Comparison of ENCODE assay signal across 15 cellular contexts in genomic region chr1:168347630-168348029, GRCh38.
DNase-seq lines count a peak whose midpoint lies in the region; ATAC-seq and TF ChIP-seq lines count a peak whose summit lies in the region.
"Had no signal": no experiment of that assay in that cellular context is flagged by ENCODE, and none has a peak within 500 bp of the region (broad histone marks: within the 10 kb centered on the region; RNA-seq: fewer than 3 reads in every experiment).

No MANE protein-coding gene starts in this region.

- H3K27ac ChIP-seq in HEK293 (ENCODE audit: extremely low read depth, low read depth, low read length) = no peak overlapping the region
- no peak overlapping the region for H3K27ac ChIP-seq in Peyer's patch

- CTCF ChIA-PET in HEK293 (lab: Yijun Ruan, JAX) = interaction anchor here (0.6 kb wide), 1 partner anchor 27 kb away, joined by 4 read pairs; no protein-coding TSS in a partner anchor
- CTCF ChIA-PET in activated CD8-positive, alpha-beta T cell treated with anti-CD3 and anti-CD28 coated beads, Interleukin-2, amount 10 ng/mL, durations not matched to agents 7 days and 5 days (lab: Charles Lee) = interaction anchor here (0.8 to 3.9 kb wide), 7 partner anchors 13 to 1199 kb away, joined by 3 to 39 read pairs (median 3); no protein-coding TSS in a partner anchor

- H3K9me3 ChIP-seq in HEK293 (ENCODE audit: control insufficient read depth, insufficient read depth, low read depth, low read length) (no peaks in the 10 kb centered on the region), Peyer's patch (no peaks in the 10 kb centered on the region)

- H3K4me3 Mint-ChIP-seq in T-helper 2 cell treated with Interferon-gamma antibody and Interleukin-4, amounts not matched to agents 5 μg/mL and 100 μg/mL, for 36 hours = peak overlapping the region; percentile 80
- peak overlapping the region; percentile 82 for H3K4me3 Mint-ChIP-seq in activated CD8-positive, alpha-beta T cell treated with anti-CD3 and anti-CD28 coated beads, Interleukin-2, amount 10 ng/mL, durations not matched to agents 7 days and 5 days
- peak overlapping the region; percentile 79 to 95 (median 91) for H3K4me3 Mint-ChIP-seq in naive B cell

- peaks cover 49% of the 10 kb centered on the region for H3K4me1 Mint-ChIP-seq in T-helper 2 cell treated with Interferon-gamma antibody and Interleukin-4, amounts not matched to agents 5 μg/mL and 100 μg/mL, for 36 hours (ENCODE audit: low read depth)
- H3K4me1 Mint-ChIP-seq in activated CD8-positive, alpha-beta T cell treated with anti-CD3 and anti-CD28 coated beads, Interleukin-2, amount 10 ng/mL, durations not matched to agents 7 days and 5 days (ENCODE audit: low read depth) = peaks cover 30% of the 10 kb centered on the region
- peaks cover 10 to 13% (median 11%) of the 10 kb centered on the region in 3 donors for H3K4me1 Mint-ChIP-seq in naive B cell

- H3K4me3 ChIP-seq in HEK293 (ENCODE audit: low read depth, low read length) = no peak overlapping the region
- H3K4me3 ChIP-seq in Peyer's patch = no peak overlapping the region

- no peak for ATAC-seq in activated CD8-positive, alpha-beta T cell treated with anti-CD3 and anti-CD28 coated beads, Interleukin-2, amount 10 ng/mL, durations not matched to agents 7 days and 5 days
- ATAC-seq in naive B cell (ENCODE audit: low read depth in 2 of 2) (no peak), left lobe of liver (no peak)

- peaks cover 6% of the 10 kb centered on the region for H3K36me3 Mint-ChIP-seq in T-helper 2 cell treated with Interferon-gamma antibody and Interleukin-4, amounts not matched to agents 5 μg/mL and 100 μg/mL, for 36 hours (ENCODE audit: low read depth)
- peaks cover 9% of the 10 kb centered on the region for H3K36me3 Mint-ChIP-seq in activated CD8-positive, alpha-beta T cell treated with anti-CD3 and anti-CD28 coated beads, Interleukin-2, amount 10 ng/mL, durations not matched to agents 7 days and 5 days (ENCODE audit: low read depth)
- H3K36me3 Mint-ChIP-seq in naive B cell = no peaks in the 10 kb centered on the region

- H3K36me3 ChIP-seq in HEK293 (ENCODE audit: control insufficient read depth in 2 of 2, insufficient read depth in 1 of 2, low read length in 2 of 2) (no peaks in the 10 kb centered on the region), Peyer's patch (no peaks in the 10 kb centered on the region)

- peak overlapping the region; percentile 90 for H3K27ac Mint-ChIP-seq in T-helper 2 cell treated with Interferon-gamma antibody and Interleukin-4, amounts not matched to agents 5 μg/mL and 100 μg/mL, for 36 hours
- H3K27ac Mint-ChIP-seq in activated CD8-positive, alpha-beta T cell treated with anti-CD3 and anti-CD28 coated beads, Interleukin-2, amount 10 ng/mL, durations not matched to agents 7 days and 5 days = peak overlapping the region; percentile 91
- H3K27ac Mint-ChIP-seq in naive B cell = peak overlapping the region in 3 of 6 donors; percentile 87 to 91 (median 89)

- no peaks in the 10 kb centered on the region for H3K27me3 Mint-ChIP-seq in T-helper 2 cell treated with Interferon-gamma antibody and Interleukin-4, amounts not matched to agents 5 μg/mL and 100 μg/mL, for 36 hours (ENCODE audit: low read depth)
- no peaks in the 10 kb centered on the region for H3K27me3 Mint-ChIP-seq in activated CD8-positive, alpha-beta T cell treated with anti-CD3 and anti-CD28 coated beads, Interleukin-2, amount 10 ng/mL, durations not matched to agents 7 days and 5 days (ENCODE audit: low read depth)
- no peaks in the 10 kb centered on the region for H3K27me3 Mint-ChIP-seq in naive B cell

- no peaks in the 10 kb centered on the region for H3K9me3 Mint-ChIP-seq in T-helper 2 cell treated with Interferon-gamma antibody and Interleukin-4, amounts not matched to agents 5 μg/mL and 100 μg/mL, for 36 hours
- no peaks in the 10 kb centered on the region for H3K9me3 Mint-ChIP-seq in activated CD8-positive, alpha-beta T cell treated with anti-CD3 and anti-CD28 coated beads, Interleukin-2, amount 10 ng/mL, durations not matched to agents 7 days and 5 days (ENCODE audit: insufficient read depth)
- peaks cover 0 to 3% (median 0%) of the 10 kb centered on the region in 7 donors for H3K9me3 Mint-ChIP-seq in naive B cell

- POLR2A ChIA-PET in HEK293 (lab: Yijun Ruan, JAX) = no interaction called here
- POLR2A ChIA-PET in activated CD8-positive, alpha-beta T cell treated with anti-CD3 and anti-CD28 coated beads, Interleukin-2, amount 10 ng/mL, durations not matched to agents 7 days and 5 days (lab: Charles Lee) = interaction anchor here (0.6 to 1.1 kb wide), 2 partner anchors 13 to 162 kb away, joined by 3 read pairs; no protein-coding TSS in a partner anchor

- no peak for DNase-seq in T-helper 2 cell treated with Interferon-gamma antibody and Interleukin-4, amounts not matched to agents 5 μg/mL and 100 μg/mL, for 36 hours (ENCODE audit: low spot score)
- no peak for DNase-seq in T-helper 2 cell
- no peak for DNase-seq in activated CD8-positive, alpha-beta T cell treated with anti-CD3 and anti-CD28 coated beads, Interleukin-2, amount 10 ng/mL, durations not matched to agents 7 days and 5 days
- DNase-seq in naive B cell = no peak
- no peak for DNase-seq in NCI-H226
- DNase-seq in left lobe of liver (ENCODE audit: low spot score) = no peak
- no peak for DNase-seq in Peyer's patch
- DNase-seq: 8988T; activated CD4-positive, CD25-positive, alpha-beta regulatory T cell treated with anti-CD3 and anti-CD28 coated beads, Interleukin-2, amount 50 U/mL, for 72 hours; activated effector memory CD4-positive, alpha-beta T cell treated with anti-CD3 and anti-CD28 coated beads, Interleukin-2, amount 50 U/mL, for 16 hours; hypothalamus; left colon; NCI-H1436; NCI-H510A had no signal

- no peaks in the 10 kb centered on the region for H3K27me3 ChIP-seq in Peyer's patch

- H3K4me1 ChIP-seq in HEK293 (ENCODE audit: control insufficient read depth, insufficient read depth, low read length) (no peaks in the 10 kb centered on the region), Peyer's patch (peaks cover 0 to 7% (median 0%) of the 10 kb centered on the region in 4 donors)

- TF ChIP-seq POLR2A in Peyer's patch (IDR thresholded peaks at IDR 0.05) = no peak

- TF ChIP-seq CTCF in HEK293 (tag by site-specific recombination; IDR thresholded peaks at IDR 0.05) = no peak
- TF ChIP-seq CTCF in Peyer's patch (IDR thresholded peaks at IDR 0.05) = no peak

TF ChIP-seq in HEK293, 187 proteins besides CTCF, POLR2A, EP300 and RAD21:
- TF ChIP-seq ZNF155 (tag by site-specific recombination; IDR thresholded peaks at IDR 0.05) (no peak), ZBTB7A (tag by site-specific recombination; IDR thresholded peaks at IDR 0.05; ENCODE audit: low read depth) (no peak), ZNF544 (tag by site-specific recombination; IDR thresholded peaks at IDR 0.05) (no peak), SETDB1 (IDR thresholded peaks at IDR 0.05; ENCODE audit: insufficient read length, low read length) (peak; percentile 41), SCRT2 (tag by site-specific recombination; IDR thresholded peaks at IDR 0.05) (no peak), WT1 (tag by site-specific recombination; IDR thresholded peaks at IDR 0.05) (no peak), KLF8 (tag by site-specific recombination; IDR thresholded peaks at IDR 0.05) (no peak), TRIM28 (IDR thresholded peaks at IDR 0.05; ENCODE audit: borderline replicate concordance, low read length) (no peak), ZNF133 (tag by site-specific recombination; IDR thresholded peaks at IDR 0.05) (no peak), ZNF701 (tag by site-specific recombination; IDR thresholded peaks at IDR 0.05) (no peak), ZNF146 (tag by site-specific recombination; IDR thresholded peaks at IDR 0.05) (peak; percentile 93), ZNF202 (tag by site-specific recombination; IDR thresholded peaks at IDR 0.05; ENCODE audit: borderline replicate concordance) (no peak), ZNF311 (tag by site-specific recombination; IDR thresholded peaks at IDR 0.05; ENCODE audit: borderline replicate concordance) (no peak), TCF7L2 (IDR thresholded peaks at IDR 0.05; ENCODE audit: borderline replicate concordance, low read depth, low read length) (no peak), BCL11A (tag by site-specific recombination; IDR thresholded peaks at IDR 0.05; ENCODE audit: low read depth) (no peak), ZNF580 (tag by site-specific recombination; IDR thresholded peaks at IDR 0.05) (0 out of 2 replicates have a peak, but pooled peaks have one; percentile 50)
- TF ChIP-seq, protein P1, sequence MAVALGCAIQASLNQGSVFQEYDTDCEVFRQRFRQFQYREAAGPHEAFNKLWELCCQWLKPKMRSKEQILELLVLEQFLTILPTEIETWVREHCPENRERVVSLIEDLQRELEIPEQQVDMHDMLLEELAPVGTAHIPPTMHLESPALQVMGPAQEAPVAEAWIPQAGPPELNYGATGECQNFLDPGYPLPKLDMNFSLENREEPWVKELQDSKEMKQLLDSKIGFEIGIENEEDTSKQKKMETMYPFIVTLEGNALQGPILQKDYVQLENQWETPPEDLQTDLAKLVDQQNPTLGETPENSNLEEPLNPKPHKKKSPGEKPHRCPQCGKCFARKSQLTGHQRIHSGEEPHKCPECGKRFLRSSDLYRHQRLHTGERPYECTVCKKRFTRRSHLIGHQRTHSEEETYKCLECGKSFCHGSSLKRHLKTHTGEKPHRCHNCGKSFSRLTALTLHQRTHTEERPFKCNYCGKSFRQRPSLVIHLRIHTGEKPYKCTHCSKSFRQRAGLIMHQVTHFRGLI (tag by site-specific recombination; IDR thresholded peaks at IDR 0.05) = no peak
TF ChIP-seq in HEK293: peak in this region for 3.
